Comparison of ENCODE assay signal across 9 cellular contexts in the genomic region with DNA sequence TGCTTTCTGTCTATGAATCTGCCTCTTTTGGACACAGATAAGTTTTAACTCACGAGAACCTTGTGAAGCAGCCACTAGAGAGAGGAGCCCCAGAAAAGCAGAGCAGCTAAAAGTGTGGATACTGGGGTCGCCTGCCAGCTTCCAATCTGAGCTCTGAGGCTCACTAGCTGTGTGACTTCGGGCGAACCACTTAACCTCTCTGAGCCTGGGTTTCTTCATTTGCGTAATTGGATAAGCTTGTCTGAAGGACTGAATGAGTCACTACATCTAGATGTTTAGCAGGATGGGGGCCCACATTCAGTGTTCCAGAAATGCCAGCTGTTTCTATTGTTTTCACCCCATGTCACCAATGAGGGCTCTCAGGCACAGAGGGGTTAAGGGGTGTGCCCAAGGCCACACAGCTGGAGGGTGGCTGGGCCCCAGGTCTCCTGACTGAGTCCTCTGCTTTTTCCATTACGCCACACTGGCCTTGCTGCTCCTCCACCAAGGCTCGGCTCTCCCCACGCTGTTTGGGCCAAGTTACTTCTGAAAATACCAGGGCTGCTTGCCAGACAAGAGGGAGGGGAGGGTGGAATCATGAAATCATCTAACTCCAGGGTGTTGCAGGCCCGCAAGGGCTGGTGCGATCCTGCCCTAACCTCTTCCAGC. TPM values are rescaled to one million over a fixed set of nuclear protein-coding genes. Genes with fewer than 3 reads are reported as not detected.
DNase-seq lines count a peak whose midpoint lies in the region; ATAC-seq and TF ChIP-seq lines count a peak whose summit lies in the region.
"Had no signal": no experiment of that assay in that cellular context is flagged by ENCODE, and none has a peak within 500 bp of the region (broad histone marks: within the 10 kb centered on the region; RNA-seq: fewer than 3 reads in every experiment).

No MANE protein-coding gene starts in this region.

- H3K4me3 ChIP-seq in heart left ventricle, result peak overlapping the region in 1 of 12 donors; percentile 11

- no peaks in the 10 kb centered on the region for H3K9me3 ChIP-seq in heart left ventricle

- peaks cover 0 to 22% (median 0%) of the 10 kb centered on the region in 9 donors for H3K36me3 ChIP-seq in heart left ventricle

- WGBS in heart left ventricle, 4 donors, result 41 to 49% (median 44%) methylated on average over 8 to 10 of the region's 10 CpGs

- peaks cover 3% of the 10 kb centered on the region for H3K27me3 Mint-ChIP-seq in activated T-helper 1 cell treated with anti-CD3 and anti-CD28 coated beads, Interleukin-12 subunit alpha, Interleukin-12 subunit beta, Interleukin-2, Interleukin-4 antibody, amounts not matched to agents 30 ng/mL and 10 ng/mL and 1 ng/mL, durations not matched to agents 14 hours and 24 hours and 36 hours (ENCODE audit: insufficient read depth)

- DNase-seq in Daoy (ENCODE audit: low read depth), result peak; percentile 78
- DNase-seq in amniotic stem cell (lab: John Stamatoyannopoulos, UW), result peak; percentile 93
- peak; percentile 86 to 95 (median 92) for DNase-seq in heart left ventricle
- peak; percentile 60 for DNase-seq in pulmonary artery endothelial cell (ENCODE audit: low read depth, low spot score)
- DNase-seq in NCI-H1436 treated with DMSO at 0.1 percent for 48 hours (lab: John Stamatoyannopoulos, UW), result no peak
- DNase-seq in activated naive CD4-positive, alpha-beta T cell treated with anti-CD3 and anti-CD28 coated beads, Interleukin-2, amount 50 U/mL, for 72 hours (ENCODE audit: low spot score in 2 of 2), result no peak
- no peak for DNase-seq in activated T-helper 1 cell treated with anti-CD3 and anti-CD28 coated beads, Interleukin-12 subunit alpha, Interleukin-12 subunit beta, Interleukin-2, Interleukin-4 antibody, amounts not matched to agents 30 ng/mL and 10 ng/mL and 1 ng/mL, durations not matched to agents 14 hours and 24 hours and 36 hours (ENCODE audit: low spot score)
- DNase-seq: NCI-H1105 had no signal

- no peaks in the 10 kb centered on the region for H3K9me3 Mint-ChIP-seq in activated naive CD4-positive, alpha-beta T cell treated with anti-CD3 and anti-CD28 coated beads, Interleukin-2, amount 50 U/mL, for 72 hours
- H3K9me3 Mint-ChIP-seq in activated T-helper 1 cell treated with anti-CD3 and anti-CD28 coated beads, Interleukin-12 subunit alpha, Interleukin-12 subunit beta, Interleukin-2, Interleukin-4 antibody, amounts not matched to agents 30 ng/mL and 10 ng/mL and 1 ng/mL, durations not matched to agents 14 hours and 24 hours and 36 hours, result no peaks in the 10 kb centered on the region

- ATAC-seq in heart left ventricle (peak; percentile 88 to 95 (median 92)), HG03460 (IDR thresholded peaks at IDR 0.05; ENCODE audit: unreplicated experiment) (no peak)
- ATAC-seq in activated naive CD4-positive, alpha-beta T cell treated with anti-CD3 and anti-CD28 coated beads, Interleukin-2, amount 50 U/mL, for 72 hours, result no peak

- H3K27ac Mint-ChIP-seq in activated naive CD4-positive, alpha-beta T cell treated with anti-CD3 and anti-CD28 coated beads, Interleukin-2, amount 50 U/mL, for 72 hours, result no peak overlapping the region
- H3K27ac Mint-ChIP-seq in activated T-helper 1 cell treated with anti-CD3 and anti-CD28 coated beads, Interleukin-12 subunit alpha, Interleukin-12 subunit beta, Interleukin-2, Interleukin-4 antibody, amounts not matched to agents 30 ng/mL and 10 ng/mL and 1 ng/mL, durations not matched to agents 14 hours and 24 hours and 36 hours, result no peak overlapping the region

- H3K27me3 ChIP-seq in heart left ventricle, result no peaks in the 10 kb centered on the region

- H3K4me1 Mint-ChIP-seq in activated T-helper 1 cell treated with anti-CD3 and anti-CD28 coated beads, Interleukin-12 subunit alpha, Interleukin-12 subunit beta, Interleukin-2, Interleukin-4 antibody, amounts not matched to agents 30 ng/mL and 10 ng/mL and 1 ng/mL, durations not matched to agents 14 hours and 24 hours and 36 hours (ENCODE audit: low read depth), result peaks cover 6% of the 10 kb centered on the region

- TF ChIP-seq CTCF in heart left ventricle (IDR thresholded peaks at IDR 0.05), result no peak

- peaks cover 0 to 77% (median 32%) of the 10 kb centered on the region in 12 donors for H3K4me1 ChIP-seq in heart left ventricle

- H3K4me3 Mint-ChIP-seq in activated T-helper 1 cell treated with anti-CD3 and anti-CD28 coated beads, Interleukin-12 subunit alpha, Interleukin-12 subunit beta, Interleukin-2, Interleukin-4 antibody, amounts not matched to agents 30 ng/mL and 10 ng/mL and 1 ng/mL, durations not matched to agents 14 hours and 24 hours and 36 hours, result no peak overlapping the region

- intact Hi-C loops in heart left ventricle (cut with DNase I), result no loop called here
- intact Hi-C loops in activated T-helper 1 cell treated with anti-CD3 and anti-CD28 coated beads, Interleukin-12 subunit alpha, Interleukin-12 subunit beta, Interleukin-2, Interleukin-4 antibody, amounts not matched to agents 30 ng/mL and 10 ng/mL and 1 ng/mL, durations not matched to agents 14 hours and 24 hours and 36 hours (cut with micrococcal nuclease), result no loop called here

- peak overlapping the region; percentile 7 to 88 (median 69) for H3K27ac ChIP-seq in heart left ventricle

- TF ChIP-seq POLR2A in heart left ventricle (IDR thresholded peaks at IDR 0.05), result peak in 1 of 2 donors; percentile 10

- H3K36me3 Mint-ChIP-seq in activated naive CD4-positive, alpha-beta T cell treated with anti-CD3 and anti-CD28 coated beads, Interleukin-2, amount 50 U/mL, for 72 hours, result no peaks in the 10 kb centered on the region
- no peaks in the 10 kb centered on the region for H3K36me3 Mint-ChIP-seq in activated T-helper 1 cell treated with anti-CD3 and anti-CD28 coated beads, Interleukin-12 subunit alpha, Interleukin-12 subunit beta, Interleukin-2, Interleukin-4 antibody, amounts not matched to agents 30 ng/mL and 10 ng/mL and 1 ng/mL, durations not matched to agents 14 hours and 24 hours and 36 hours (ENCODE audit: low read depth)

RNA-seq across cellular contexts. Expression of a gene that starts 36.2 kb away (rescaled TPM):
- 10.9 and 13.7 TPM in 2 replicates for total RNA-seq in Daoy (2014; rRNA removed; shearing (Covaris generic))
- total RNA-seq in heart left ventricle (10 to 100 TPM in 2 of 9 donors, 1 to 10 TPM in 7; 3.3 to 22.7 (median 8.4) TPM), pulmonary artery endothelial cell (19.4 and 25.9 TPM in 2 replicates)
- 1 to 10 TPM; 1.1 to 6.9 TPM for polyA plus RNA-seq in heart left ventricle
- under 1 TPM; 0.09 to 0.64 TPM for total RNA-seq in activated naive CD4-positive, alpha-beta T cell treated with anti-CD3 and anti-CD28 coated beads, Interleukin-2, amount 50 U/mL, for 72 hours
- total RNA-seq in activated T-helper 1 cell treated with anti-CD3 and anti-CD28 coated beads, Interleukin-12 subunit alpha, Interleukin-12 subunit beta, Interleukin-2, Interleukin-4 antibody, amounts not matched to agents 30 ng/mL and 10 ng/mL and 1 ng/mL, durations not matched to agents 14 hours and 24 hours and 36 hours, result 0.26 and 0.32 TPM in 2 replicates

Comparison
In these comparisons a context has a peak if more than half of its experiments do, and no peak if none do; other contexts are left out.
1. DNase-seq: peak in Daoy (single experiment), amniotic stem cell (single experiment), heart left ventricle (5 of 5) and pulmonary artery endothelial cell (single experiment); none in NCI-H1436 treated with DMSO at 0.1 percent for 48 hours (single experiment), activated naive CD4-positive, alpha-beta T cell treated with anti-CD3 and anti-CD28 coated beads, Interleukin-2, amount 50 U/mL, for 72 hours (0 of 2) and activated T-helper 1 cell treated with anti-CD3 and anti-CD28 coated beads, Interleukin-12 subunit alpha, Interleukin-12 subunit beta, Interleukin-2, Interleukin-4 antibody, amounts not matched to agents 30 ng/mL and 10 ng/mL and 1 ng/mL, durations not matched to agents 14 hours and 24 hours and 36 hours (single experiment).
2. ATAC-seq: peak in heart left ventricle (4 of 4); none in HG03460 (single experiment) and activated naive CD4-positive, alpha-beta T cell treated with anti-CD3 and anti-CD28 coated beads, Interleukin-2, amount 50 U/mL, for 72 hours (0 of 2).